ENCODE assay signal across 14 cellular contexts in genomic region chr6:112562348-112563220, GRCh38.
DNase-seq lines count a peak whose midpoint lies in the region; ATAC-seq and TF ChIP-seq lines count a peak whose summit lies in the region.
"Had no signal": no experiment of that assay in that cellular context is flagged by ENCODE, and none has a peak within 500 bp of the region (broad histone marks: within the 10 kb centered on the region; RNA-seq: fewer than 3 reads in every experiment).

No MANE protein-coding gene starts in this region.

- H3K9me3 Mint-ChIP-seq in type B pancreatic cell: peaks cover 5% of the 10 kb centered on the region
- H3K9me3 Mint-ChIP-seq in activated CD4-positive, alpha-beta memory T cell treated with anti-CD3 and anti-CD28 coated beads, Interleukin-2, amount 10 ng/mL, durations not matched to agents 7 days and 5 days: no peaks in the 10 kb centered on the region
- H3K9me3 Mint-ChIP-seq: activated naive CD8-positive, alpha-beta T cell treated with anti-CD3 and anti-CD28 coated beads, Interleukin-2, amount 10 ng/mL, durations not matched to agents 7 days and 5 days had no signal

- H3K27ac ChIP-seq in cingulate gyrus (ENCODE audit: low read depth, low read length): peak overlapping the region; percentile 51
- H3K27ac ChIP-seq: A549, prostate gland had no signal

- in situ Hi-C loops in ACHN (cut with HindIII; ENCODE audit: low pct_ligation_motif_present, low pct_unique_long_range_greater_than_20kb, low sequenced_read_pairs): no loop called here

- no peak for ATAC-seq in HG02798 (IDR thresholded peaks at IDR 0.05; ENCODE audit: poor library complexity, unreplicated experiment)
- ATAC-seq: A549, K562 had no signal

- no peak for TF ChIP-seq CTCF in type B pancreatic cell (conservative IDR thresholded peaks at IDR 0.05)

- DNase-seq in NCI-H748 (lab: John Stamatoyannopoulos, UW; ENCODE audit: unreplicated experiment) (peak; percentile 16), NCI-H748 treated with DMSO at 0.1 percent for 48 hours (lab: John Stamatoyannopoulos, UW) (no peak), medulla oblongata (ENCODE audit: extremely low spot score) (peak; percentile 64), type B pancreatic cell (ENCODE audit: extremely low spot score, unreplicated experiment) (no peak), ACHN (no peak)
- DNase-seq in activated CD4-positive, alpha-beta memory T cell treated with anti-CD3 and anti-CD28 coated beads, Interleukin-2, amount 10 ng/mL, durations not matched to agents 7 days and 5 days: no peak
- DNase-seq: activated CD4-positive, alpha-beta T cell treated with anti-CD3 and anti-CD28 coated beads, Interleukin-2, amount 50 U/mL, for 1 hour; activated naive CD8-positive, alpha-beta T cell treated with anti-CD3 and anti-CD28 coated beads, Interleukin-2, amount 10 ng/mL, durations not matched to agents 7 days and 5 days; DND-41 had no signal

- CTCF ChIA-PET in activated CD4-positive, alpha-beta memory T cell treated with anti-CD3 and anti-CD28 coated beads, Interleukin-2, amount 10 ng/mL, durations not matched to agents 7 days and 5 days (lab: Charles Lee): no interaction called here

- no peaks in the 10 kb centered on the region for H3K36me3 Mint-ChIP-seq in type B pancreatic cell
- H3K36me3 Mint-ChIP-seq in activated CD4-positive, alpha-beta memory T cell treated with anti-CD3 and anti-CD28 coated beads, Interleukin-2, amount 10 ng/mL, durations not matched to agents 7 days and 5 days (ENCODE audit: low read depth): no peaks in the 10 kb centered on the region
- H3K36me3 Mint-ChIP-seq: activated naive CD8-positive, alpha-beta T cell treated with anti-CD3 and anti-CD28 coated beads, Interleukin-2, amount 10 ng/mL, durations not matched to agents 7 days and 5 days had no signal

- H3K4me3 Mint-ChIP-seq in type B pancreatic cell: no peak overlapping the region
- H3K4me3 Mint-ChIP-seq in activated CD4-positive, alpha-beta memory T cell treated with anti-CD3 and anti-CD28 coated beads, Interleukin-2, amount 10 ng/mL, durations not matched to agents 7 days and 5 days: no peak overlapping the region
- H3K4me3 Mint-ChIP-seq: activated naive CD8-positive, alpha-beta T cell treated with anti-CD3 and anti-CD28 coated beads, Interleukin-2, amount 10 ng/mL, durations not matched to agents 7 days and 5 days had no signal

- H3K27me3 Mint-ChIP-seq in type B pancreatic cell: no peaks in the 10 kb centered on the region
- no peaks in the 10 kb centered on the region for H3K27me3 Mint-ChIP-seq in activated CD4-positive, alpha-beta memory T cell treated with anti-CD3 and anti-CD28 coated beads, Interleukin-2, amount 10 ng/mL, durations not matched to agents 7 days and 5 days
- H3K27me3 Mint-ChIP-seq: activated naive CD8-positive, alpha-beta T cell treated with anti-CD3 and anti-CD28 coated beads, Interleukin-2, amount 10 ng/mL, durations not matched to agents 7 days and 5 days had no signal

- POLR2A ChIA-PET in activated CD4-positive, alpha-beta memory T cell treated with anti-CD3 and anti-CD28 coated beads, Interleukin-2, amount 10 ng/mL, durations not matched to agents 7 days and 5 days (lab: Charles Lee): no interaction called here

- H3K27ac Mint-ChIP-seq in type B pancreatic cell: peak overlapping the region; percentile 64
- no peak overlapping the region for H3K27ac Mint-ChIP-seq in activated CD4-positive, alpha-beta memory T cell treated with anti-CD3 and anti-CD28 coated beads, Interleukin-2, amount 10 ng/mL, durations not matched to agents 7 days and 5 days
- H3K27ac Mint-ChIP-seq: activated naive CD8-positive, alpha-beta T cell treated with anti-CD3 and anti-CD28 coated beads, Interleukin-2, amount 10 ng/mL, durations not matched to agents 7 days and 5 days had no signal

- H3K4me1 Mint-ChIP-seq in type B pancreatic cell (ENCODE audit: unreplicated experiment): peaks cover 14% of the 10 kb centered on the region
- H3K4me1 Mint-ChIP-seq in activated CD4-positive, alpha-beta memory T cell treated with anti-CD3 and anti-CD28 coated beads, Interleukin-2, amount 10 ng/mL, durations not matched to agents 7 days and 5 days: no peaks in the 10 kb centered on the region
- H3K4me1 Mint-ChIP-seq: activated naive CD8-positive, alpha-beta T cell treated with anti-CD3 and anti-CD28 coated beads, Interleukin-2, amount 10 ng/mL, durations not matched to agents 7 days and 5 days had no signal

Comparison
In these comparisons a context has a peak if more than half of its experiments do, and no peak if none do; other contexts are left out.
1. DNase-seq: peak in NCI-H748 (single experiment) and medulla oblongata (single experiment); none in NCI-H748 treated with DMSO at 0.1 percent for 48 hours (single experiment), type B pancreatic cell (single experiment), ACHN (single experiment) and activated CD4-positive, alpha-beta memory T cell treated with anti-CD3 and anti-CD28 coated beads, Interleukin-2, amount 10 ng/mL, durations not matched to agents 7 days and 5 days (single experiment).